In genomic region chr7:17598305-17598704, GRCh38 we compare ENCODE assay signal across 15 cellular contexts.
"Had no signal": no experiment of that assay in that cellular context is flagged by ENCODE, and none has a peak within 500 bp of the region (broad histone marks: within the 10 kb centered on the region; RNA-seq: fewer than 3 reads in every experiment).

No MANE protein-coding gene starts in this region.

- H3K4me3 ChIP-seq: adrenal gland, K562 had no signal

- H3K27ac Mint-ChIP-seq: activated CD8-positive, alpha-beta T cell treated with anti-CD3 and anti-CD28 coated beads, Interleukin-2, amount 10 ng/mL, durations not matched to agents 7 days and 5 days; activated naive CD8-positive, alpha-beta T cell treated with anti-CD3 and anti-CD28 coated beads, Interleukin-2, amount 10 ng/mL, durations not matched to agents 7 days and 5 days; T-cell had no signal

- H3K36me3 Mint-ChIP-seq: activated naive CD8-positive, alpha-beta T cell treated with anti-CD3 and anti-CD28 coated beads, Interleukin-2, amount 10 ng/mL, durations not matched to agents 7 days and 5 days; T-cell had no signal

- H3K27me3 ChIP-seq: adrenal gland had no signal

- H3K9me3 ChIP-seq: adrenal gland had no signal

- H3K4me3 Mint-ChIP-seq: activated CD8-positive, alpha-beta T cell treated with anti-CD3 and anti-CD28 coated beads, Interleukin-2, amount 10 ng/mL, durations not matched to agents 7 days and 5 days; activated naive CD8-positive, alpha-beta T cell treated with anti-CD3 and anti-CD28 coated beads, Interleukin-2, amount 10 ng/mL, durations not matched to agents 7 days and 5 days; T-cell had no signal

- H3K4me1 Mint-ChIP-seq: activated naive CD8-positive, alpha-beta T cell treated with anti-CD3 and anti-CD28 coated beads, Interleukin-2, amount 10 ng/mL, durations not matched to agents 7 days and 5 days; T-cell had no signal

- H3K9me3 Mint-ChIP-seq: activated naive CD8-positive, alpha-beta T cell treated with anti-CD3 and anti-CD28 coated beads, Interleukin-2, amount 10 ng/mL, durations not matched to agents 7 days and 5 days had no signal

- H3K36me3 ChIP-seq: adrenal gland had no signal

- FAIRE-seq: K562 had no signal

- H3K27ac ChIP-seq: adrenal gland had no signal

- H3K4me1 ChIP-seq: adrenal gland had no signal

- DNase-seq: activated CD4-positive, alpha-beta T cell treated with anti-CD3 and anti-CD28 coated beads for 4 hours; activated CD4-positive, alpha-beta T cell treated with anti-CD3 and anti-CD28 coated beads, Interleukin-2, amount 50 U/mL, for 4 hours; activated CD8-positive, alpha-beta memory T cell treated with anti-CD3 and anti-CD28 coated beads, Interleukin-2, amount 50 U/mL, for 48 hours; activated CD8-positive, alpha-beta T cell treated with anti-CD3 and anti-CD28 coated beads, Interleukin-2, amount 10 ng/mL, durations not matched to agents 7 days and 5 days; activated naive CD4-positive, alpha-beta T cell treated with anti-CD3 and anti-CD28 coated beads, Interleukin-2, amount 50 U/mL, for 16 hours; activated naive CD8-positive, alpha-beta T cell treated with anti-CD3 and anti-CD28 coated beads, Interleukin-2, amount 10 ng/mL, durations not matched to agents 7 days and 5 days; activated T-cell treated with anti-CD3 and anti-CD28 coated beads, Interleukin-2, amount 50 U/mL, for 1 hour; adrenal gland; anterior cingulate cortex; Karpas-422; NCI-H187; NCI-H510A treated with DMSO at 0.1 percent for 48 hours; SIG-M5; T-cell had no signal
